Comparison of ENCODE assay signal across 17 cellular contexts in the genomic region with DNA sequence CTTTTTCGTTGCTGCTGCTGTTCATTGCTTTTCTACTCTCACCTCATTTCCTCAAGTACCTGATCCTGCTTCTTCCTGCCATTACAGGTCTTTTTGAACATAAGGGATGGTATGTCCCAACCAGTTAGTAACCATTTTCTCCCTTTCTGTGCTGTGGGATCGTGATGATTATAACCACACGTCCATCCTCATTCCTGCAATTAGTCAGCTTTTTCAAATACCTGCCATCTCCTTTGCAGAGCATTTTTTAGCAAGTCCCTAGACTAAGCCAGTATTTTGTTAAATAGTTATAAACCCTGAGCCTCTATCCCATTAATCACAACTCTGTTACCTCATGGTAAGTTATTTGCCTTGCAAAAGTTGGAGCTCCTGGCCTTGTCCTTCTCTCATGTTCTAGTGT.
DNase-seq lines count a peak whose midpoint lies in the region; ATAC-seq, FAIRE-seq and TF ChIP-seq lines count a peak whose summit lies in the region.
"Had no signal": no experiment of that assay in that cellular context is flagged by ENCODE, and none has a peak within 500 bp of the region (broad histone marks: within the 10 kb centered on the region; RNA-seq: fewer than 3 reads in every experiment).

No MANE protein-coding gene starts in this region.

- DNase-seq in GM12865 (ENCODE audit: low read depth) (peak; percentile 23), GM12878 (ENCODE audit: low read depth, low spot score) (no peak), foreskin keratinocyte (peak; percentile 44 to 62), smooth muscle cell (lab: John Stamatoyannopoulos, UW; ENCODE audit: unreplicated experiment) (no peak), NOMO-1 (lab: John Stamatoyannopoulos, UW; ENCODE audit: unreplicated experiment in 2 of 2) (no peak), DMS153 treated with DMSO at 0.1 percent for 48 hours (lab: John Stamatoyannopoulos, UW; ENCODE audit: unreplicated experiment) (no peak)
- no peak for DNase-seq in activated naive CD4-positive, alpha-beta T cell (lab: John Stamatoyannopoulos, UW)
- DNase-seq: 8988T; AML-193; Caco-2; CD8-positive, alpha-beta memory T cell; DMS53; GF-D8; H7 had no signal

- no peak for TF ChIP-seq RAD21 in GM12878 (IDR thresholded peaks at IDR 0.05; ENCODE audit: insufficient read depth, low read depth, low read length)

- H3K4me1 ChIP-seq in GM12878 (ENCODE audit: control insufficient read depth, insufficient read depth, low read length) (peaks cover 30% of the 10 kb centered on the region), foreskin keratinocyte (peaks cover 23% of the 10 kb centered on the region), smooth muscle cell (ENCODE audit: low read depth) (no peaks in the 10 kb centered on the region)
- H3K4me1 ChIP-seq: BLaER1, Caco-2 had no signal

- intact Hi-C loops in GM12878 (cut with micrococcal nuclease; ENCODE audit: unreplicated experiment) = loop anchor here (5.0 kb wide), 1 partner anchor 108 kb away; the partner anchor contains the start of gene FNDC3A

- H3F3A ChIP-seq in smooth muscle cell (ENCODE audit: low read depth) = no peaks in the 10 kb centered on the region

- H3K27me3 ChIP-seq in GM12878 (replicated peaks in 1 of 2; ENCODE audit: control insufficient read depth in 2 of 2, insufficient read depth in 2 of 2, low read length in 1 of 2) (no peaks in the 10 kb centered on the region), foreskin keratinocyte (no peaks in the 10 kb centered on the region), smooth muscle cell (ENCODE audit: low read depth) (no peaks in the 10 kb centered on the region)
- H3K27me3 ChIP-seq: BLaER1 had no signal

- H3K9ac ChIP-seq in GM12878 (ENCODE audit: control insufficient read depth, insufficient read depth, low read length) = no peak overlapping the region
- no peak overlapping the region for H3K9ac ChIP-seq in smooth muscle cell (ENCODE audit: low read depth)
- H3K9ac ChIP-seq: BLaER1 had no signal

- in situ Hi-C loops in GM12878 (cut with MboI) = no loop called here

- H3K9me3 ChIP-seq in GM12878 (replicated peaks; ENCODE audit: control insufficient read depth, insufficient read depth, low read length) = no peaks in the 10 kb centered on the region; the same call in 2 of the 3 replicates
- no peaks in the 10 kb centered on the region for H3K9me3 ChIP-seq in smooth muscle cell (replicated peaks; ENCODE audit: low read depth)
- H3K9me3 ChIP-seq: BLaER1, Caco-2 had no signal

- no peak for TF ChIP-seq POLR2A in GM12878 (IDR thresholded peaks at IDR 0.05; ENCODE audit: low read depth, low read length)

- ATAC-seq in GM12878 = no peak
- no peak for ATAC-seq in foreskin keratinocyte
- ATAC-seq: GM23338 had no signal

- H4K20me1 ChIP-seq in GM12878 (ENCODE audit: control insufficient read depth, insufficient read depth) = no peaks in the 10 kb centered on the region
- no peaks in the 10 kb centered on the region for H4K20me1 ChIP-seq in smooth muscle cell (ENCODE audit: low read depth)
- H4K20me1 ChIP-seq: BLaER1 had no signal

- H3K36me3 ChIP-seq in GM12878 (ENCODE audit: control insufficient read depth in 2 of 2, insufficient read depth in 2 of 2, low read length in 1 of 2) = peaks cover 0 to 5% of the 10 kb centered on the region in 2 experiments; a peak in 2 of 4 replicates
- H3K36me3 ChIP-seq in smooth muscle cell (ENCODE audit: low read depth) = no peaks in the 10 kb centered on the region

- H3K27ac ChIP-seq in GM12878 (ENCODE audit: control insufficient read depth, insufficient read depth) (peak overlapping the region; percentile 39; the same call in 1 of the 2 replicates), foreskin keratinocyte (no peak overlapping the region), smooth muscle cell (ENCODE audit: low read depth) (peak overlapping the region; percentile 41)
- H3K27ac ChIP-seq: BLaER1, HL-60 had no signal

- no TSS peak for BruUV-seq in GM12878 (replicated peaks; lab: Mats Ljungman, UMichigan)

- TF ChIP-seq CTCF in GM12865 (IDR thresholded peaks at IDR 0.05; ENCODE audit: insufficient read depth, low read depth, low read length, missing control alignments) = no peak
- no peak for TF ChIP-seq CTCF in GM12878 (IDR thresholded peaks at IDR 0.05 in 2 of 3, conservative IDR thresholded peaks at IDR 0.05 in 1 of 3; ENCODE audit: control insufficient read depth in 2 of 3, extremely low read depth in 1 of 3, insufficient read depth in 1 of 3, low read depth in 3 of 3, low read length in 3 of 3)
- no peak for TF ChIP-seq CTCF in foreskin keratinocyte (conservative IDR thresholded peaks at IDR 0.05)
- TF ChIP-seq CTCF in smooth muscle cell (IDR thresholded peaks at IDR 0.05; ENCODE audit: borderline replicate concordance, insufficient read depth, poor library complexity, severe bottlenecking) = no peak

- RAD21 ChIA-PET in GM12878 (lab: Charles Lee; ENCODE audit: unreplicated experiment) = interaction anchor here (1.5 kb wide), 1 partner anchor 15 kb away, joined by 5 read pairs; no protein-coding TSS in a partner anchor

- CTCF ChIA-PET in GM12878 (lab: Yijun Ruan, JAX) = no interaction called here

- POLR2A ChIA-PET in GM12878 (lab: Charles Lee) = interaction anchor here (0.6 to 1.1 kb wide), 2 partner anchors 21 to 40 kb away, joined by 5 read pairs; no protein-coding TSS in a partner anchor

- no peak for TF ChIP-seq EP300 in GM12878 (IDR thresholded peaks at IDR 0.05; ENCODE audit: borderline replicate concordance in 1 of 2, control insufficient read depth in 1 of 2, low read depth in 2 of 2, low read length in 2 of 2)

- no peak overlapping the region for H3K4me2 ChIP-seq in GM12878 (ENCODE audit: control insufficient read depth, insufficient read depth)
- H3K4me2 ChIP-seq in smooth muscle cell = no peak overlapping the region
- H3K4me2 ChIP-seq: BLaER1, GM23338 had no signal

- H3K79me2 ChIP-seq in GM12878 (ENCODE audit: control insufficient read depth, insufficient read depth, low read length) = peaks cover 9% of the 10 kb centered on the region
- H3K79me2 ChIP-seq in smooth muscle cell (ENCODE audit: low read depth) = peaks cover 6% of the 10 kb centered on the region

- FAIRE-seq in GM12878 (lab: Jason Lieb, UNC) = no peak

- SMC1A ChIA-PET in GM12878 (lab: Charles Lee; ENCODE audit: uncharacterized antibody, unreplicated experiment) = interaction anchor here (1.1 to 1.5 kb wide), 2 partner anchors 10 to 22 kb away, joined by 3 read pairs; no protein-coding TSS in a partner anchor

- H2AFZ ChIP-seq in GM12878 (ENCODE audit: control insufficient read depth, low read depth, low read length) (no peak overlapping the region), smooth muscle cell (ENCODE audit: low read depth) (no peak overlapping the region)
- H2AFZ ChIP-seq: GM23338 had no signal

- 41% methylated on average over 3 of the region's 3 CpGs for WGBS in GM12878 (ENCODE audit: insufficient coverage, insufficient replicate concordance, low lambda C conversion rate, missing lambda C conversion rate)
- 77% methylated on average over 3 of the region's 3 CpGs for WGBS in smooth muscle cell (ENCODE audit: low lambda C conversion rate)

- H3K4me3 ChIP-seq in GM12865 (ENCODE audit: low read depth, low read length) (no peak overlapping the region), GM12878 (no peak overlapping the region), smooth muscle cell (no peak overlapping the region)
- H3K4me3 ChIP-seq: BLaER1, GM23338 had no signal

TF ChIP-seq in GM12878, 131 proteins besides CTCF, POLR2A, EP300 and RAD21 (continues in another document):
- TF ChIP-seq ZNF217 (IDR thresholded peaks at IDR 0.05) (no peak), BHLHE40 (IDR thresholded peaks at IDR 0.05; ENCODE audit: borderline replicate concordance in 1 of 2, low read depth in 2 of 2, low read length in 1 of 2) (no peak), ZNF24 (IDR thresholded peaks at IDR 0.05) (no peak), ESRRA (IDR thresholded peaks at IDR 0.05; ENCODE audit: low read length) (no peak), NFYA (IDR thresholded peaks at IDR 0.05; ENCODE audit: borderline replicate concordance, low read depth, low read length) (no peak), ZNF622 (IDR thresholded peaks at IDR 0.05) (no peak), JUNB (IDR thresholded peaks at IDR 0.05) (peak; percentile 63), PKNOX1 (IDR thresholded peaks at IDR 0.05) (no peak), HDAC2 (IDR thresholded peaks at IDR 0.05) (no peak), BRCA1 (IDR thresholded peaks at IDR 0.05; ENCODE audit: low read depth, low read length) (no peak), HDAC6 (IDR thresholded peaks at IDR 0.05; ENCODE audit: unreplicated experiment) (no peak), TAF1 (IDR thresholded peaks at IDR 0.05; ENCODE audit: borderline replicate concordance, low read depth, low read length) (no peak), SUZ12 (IDR thresholded peaks at IDR 0.05; ENCODE audit: unreplicated experiment) (no peak), YBX1 (IDR thresholded peaks at IDR 0.05) (no peak), ETV6 (conservative IDR thresholded peaks at IDR 0.05 in 1 of 2, IDR thresholded peaks at IDR 0.05 in 1 of 2; ENCODE audit: borderline replicate concordance in 1 of 2, low read depth in 1 of 2) (no peak), IKZF1 (conservative IDR thresholded peaks at IDR 0.05) (no peak), EED (IDR thresholded peaks at IDR 0.05; ENCODE audit: low read depth) (peak; percentile 41; the same call in 1 of the 2 replicates), CBX5 (IDR thresholded peaks at IDR 0.05; ENCODE audit: low read depth) (no peak)

Comparison
In these comparisons a context has a peak if more than half of its experiments do, and no peak if none do; other contexts are left out.
1. DNase-seq: peak in GM12865 (single experiment) and foreskin keratinocyte (2 of 2); none in GM12878 (single experiment), smooth muscle cell (single experiment), NOMO-1 (0 of 2), activated naive CD4-positive, alpha-beta T cell (0 of 4) and DMS153 treated with DMSO at 0.1 percent for 48 hours (single experiment).